Comparison of ENCODE assay signal across 10 cellular contexts in the genomic region with DNA sequence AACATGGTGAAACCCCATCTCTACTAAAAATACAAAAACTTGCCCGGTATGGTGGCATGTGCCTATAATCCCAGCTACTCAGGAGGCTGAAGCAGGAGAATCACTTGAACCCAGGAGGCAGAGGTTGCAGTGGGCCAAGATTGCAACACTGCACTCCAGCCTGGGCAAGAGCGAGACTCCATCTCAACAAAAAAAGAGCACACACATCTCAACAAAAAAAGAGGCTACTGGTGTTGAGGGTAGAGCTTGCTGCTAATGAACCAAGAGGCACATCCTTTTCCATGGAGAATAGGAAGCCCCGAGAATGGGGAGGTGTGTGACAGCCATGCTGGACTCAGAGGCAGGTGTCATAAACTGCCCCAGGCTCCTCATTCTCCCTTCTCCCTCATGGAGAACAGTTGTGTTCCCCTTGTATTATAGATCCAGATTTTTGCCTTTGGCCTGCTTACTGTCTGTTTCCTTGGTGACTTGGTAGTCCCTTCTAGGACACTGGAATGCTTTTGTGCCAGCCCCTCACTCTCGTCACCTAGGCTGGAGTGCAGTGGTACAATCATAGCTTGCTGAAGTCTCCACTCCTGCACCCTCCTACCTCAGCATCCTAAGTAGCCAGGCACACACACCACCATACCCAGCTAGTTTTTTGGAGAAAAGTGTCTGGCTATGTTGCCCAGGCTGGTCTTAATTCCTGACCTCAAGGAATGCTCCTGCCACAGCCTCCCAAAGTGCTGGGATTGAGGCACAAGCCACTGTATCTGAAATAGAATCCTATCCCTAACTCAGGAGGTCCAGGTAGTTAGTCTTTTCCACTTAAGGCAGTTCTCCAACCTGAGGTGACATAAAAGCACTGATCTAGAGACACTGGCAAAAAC. TPM values are rescaled to one million over a fixed set of nuclear protein-coding genes. Genes with fewer than 3 reads are reported as not detected.
DNase-seq lines count a peak whose midpoint lies in the region; ATAC-seq and TF ChIP-seq lines count a peak whose summit lies in the region.
"Had no signal": no experiment of that assay in that cellular context is flagged by ENCODE, and none has a peak within 500 bp of the region (broad histone marks: within the 10 kb centered on the region; RNA-seq: fewer than 3 reads in every experiment).

No MANE protein-coding gene starts in this region.

- ATAC-seq in RWPE2 (ENCODE audit: low read depth) (peak; percentile 28), GM21423 (IDR thresholded peaks at IDR 0.05; ENCODE audit: unreplicated experiment) (no peak), HG02981 (IDR thresholded peaks at IDR 0.05; ENCODE audit: unreplicated experiment) (no peak), lower lobe of right lung (no peak)

- no peak for DNase-seq in CD14-positive monocyte (ENCODE audit: low spot score)
- no peak for DNase-seq in RWPE2 (ENCODE audit: low spot score)
- DNase-seq in fibroblast of peridontal ligament (ENCODE audit: extremely low read depth): peak; percentile 4
- DNase-seq in ureter (ENCODE audit: low spot score): no peak
- DNase-seq in lower lobe of right lung: no peak
- DNase-seq: naive B cell had no signal

- H3K27me3 ChIP-seq in RWPE2 (ENCODE audit: insufficient read depth, poor library complexity, severe bottlenecking) (no peaks in the 10 kb centered on the region), lower lobe of right lung (ENCODE audit: low read depth) (no peaks in the 10 kb centered on the region)
- H3K27me3 ChIP-seq: Peyer's patch had no signal

- H3K27ac ChIP-seq in RWPE2 (ENCODE audit: poor library complexity, severe bottlenecking): peak overlapping the region; percentile 96
- H3K27ac ChIP-seq in lower lobe of right lung: no peak overlapping the region
- H3K27ac ChIP-seq: Peyer's patch had no signal

- H3K9me3 Mint-ChIP-seq in CD14-positive monocyte: peaks cover 0 to 15% (median 8%) of the 10 kb centered on the region in 7 donors
- H3K9me3 Mint-ChIP-seq: naive B cell had no signal

- peaks cover 69 to 85% of the 10 kb centered on the region in 2 donors for H3K36me3 Mint-ChIP-seq in CD14-positive monocyte

- H3K36me3 ChIP-seq in RWPE2 (ENCODE audit: low read depth) (peaks cover 93% of the 10 kb centered on the region), lower lobe of right lung (peaks cover 85% of the 10 kb centered on the region)

- H3K4me3 Mint-ChIP-seq in CD14-positive monocyte: no peak overlapping the region

- peak; percentile 41 for TF ChIP-seq POLR2A in GM15510 (IDR thresholded peaks at IDR 0.05; ENCODE audit: borderline replicate concordance, extremely low read depth, insufficient read length)

- peak overlapping the region in 6 of 7 donors; percentile 13 to 84 (median 66) for H3K27ac Mint-ChIP-seq in CD14-positive monocyte

- H3K4me3 ChIP-seq in RWPE2 (ENCODE audit: severe bottlenecking) (no peak overlapping the region), lower lobe of right lung (no peak overlapping the region)
- H3K4me3 ChIP-seq: Peyer's patch had no signal

- no peaks in the 10 kb centered on the region for H3K4me1 ChIP-seq in RWPE2 (ENCODE audit: insufficient read depth, poor library complexity, severe bottlenecking)
- peaks cover 21% of the 10 kb centered on the region for H3K4me1 ChIP-seq in lower lobe of right lung

- H3K9me3 ChIP-seq in RWPE2 (ENCODE audit: severe bottlenecking) (peaks cover 4% of the 10 kb centered on the region), lower lobe of right lung (no peaks in the 10 kb centered on the region)
- H3K9me3 ChIP-seq: Peyer's patch had no signal

- intact Hi-C loops in CD14-positive monocyte (cut with micrococcal nuclease) (no loop called here), lower lobe of right lung (cut with DNase I) (no loop called here)

- no peaks in the 10 kb centered on the region for H3K27me3 Mint-ChIP-seq in CD14-positive monocyte (ENCODE audit: low read depth in 3 of 3)
- H3K27me3 Mint-ChIP-seq: naive B cell had no signal

- TF ChIP-seq CTCF in CD14-positive monocyte (IDR thresholded peaks at IDR 0.05) (no peak), RWPE2 (IDR thresholded peaks at IDR 0.05; ENCODE audit: poor library complexity, severe bottlenecking) (no peak), lower lobe of right lung (IDR thresholded peaks at IDR 0.05) (no peak)

- peaks cover 31% of the 10 kb centered on the region for H3K4me1 Mint-ChIP-seq in CD14-positive monocyte

RNA-seq across cellular contexts. Expression of a gene that starts 5.1 kb away (rescaled TPM):
- polyA plus RNA-seq in CD14-positive monocyte: 100 to 1,000 TPM; 417 to 490 TPM
- 1,953 TPM for total RNA-seq in ureter
- 1,018 TPM for total RNA-seq in lower lobe of right lung

RNA-seq across cellular contexts. Expression of a gene that starts 5.2 kb away (rescaled TPM):
- 1 to 10 TPM; 6.0 to 8.2 TPM for polyA plus RNA-seq in CD14-positive monocyte
- total RNA-seq in ureter (30.4 TPM), lower lobe of right lung (25.9 TPM)

RNA-seq across cellular contexts. Expression of a gene that starts 21.9 kb away (rescaled TPM):
- 1 to 10 TPM; 1.4 to 2.0 TPM for polyA plus RNA-seq in CD14-positive monocyte
- 13.2 TPM for total RNA-seq in ureter
- 9.5 TPM for total RNA-seq in lower lobe of right lung

RNA-seq across cellular contexts. Expression of a gene that starts 49.1 kb away (rescaled TPM):
- polyA plus RNA-seq in CD14-positive monocyte: 1 to 10 TPM; 6.6 to 8.7 TPM
- 38.4 TPM for total RNA-seq in ureter
- 18.5 TPM for total RNA-seq in lower lobe of right lung
